ENCODE assay signal across 8 cellular contexts in the genomic region with DNA sequence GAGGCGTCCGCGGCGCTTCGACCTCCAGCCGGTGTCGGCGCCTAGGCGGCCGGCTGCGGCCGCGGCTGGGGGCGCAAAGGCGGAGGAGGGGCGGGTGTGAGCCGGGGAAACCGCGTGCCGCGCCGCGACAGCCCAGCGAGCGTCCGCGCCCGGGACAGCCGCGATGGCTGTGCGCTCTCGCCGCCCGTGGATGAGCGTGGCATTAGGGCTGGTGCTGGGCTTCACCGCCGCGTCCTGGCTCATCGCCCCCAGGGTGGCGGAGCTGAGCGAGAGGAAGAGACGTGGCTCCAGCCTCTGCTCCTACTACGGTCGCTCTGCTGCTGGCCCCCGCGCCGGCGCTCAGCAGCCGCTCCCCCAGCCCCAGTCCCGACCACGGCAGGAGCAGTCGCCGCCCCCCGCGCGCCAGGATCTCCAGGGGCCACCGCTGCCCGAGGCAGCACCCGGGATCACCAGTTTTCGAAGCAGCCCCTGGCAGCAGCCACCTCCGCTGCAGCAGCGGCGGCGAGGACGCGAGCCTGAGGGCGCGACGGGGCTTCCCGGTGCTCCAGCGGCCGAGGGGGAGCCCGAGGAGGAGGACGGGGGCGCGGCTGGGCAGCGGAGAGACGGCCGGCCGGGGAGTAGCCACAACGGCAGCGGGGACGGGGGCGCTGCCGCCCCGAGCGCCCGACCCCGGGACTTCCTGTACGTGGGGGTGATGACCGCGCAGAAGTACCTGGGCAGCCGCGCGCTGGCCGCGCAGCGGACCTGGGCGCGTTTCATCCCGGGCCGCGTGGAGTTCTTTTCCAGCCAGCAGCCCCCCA. TPM values are rescaled to one million over a fixed set of nuclear protein-coding genes. Genes with fewer than 3 reads are reported as not detected.
DNase-seq lines count a peak whose midpoint lies in the region; ATAC-seq, FAIRE-seq and TF ChIP-seq lines count a peak whose summit lies in the region.

No MANE protein-coding gene starts in this region.

- ATAC-seq in GM19397 (IDR thresholded peaks at IDR 0.05; ENCODE audit: unreplicated experiment) (peak; percentile 14), HG03457 (IDR thresholded peaks at IDR 0.05; ENCODE audit: unreplicated experiment) (peak; percentile 35)

- H3K4me3 ChIP-seq in BE2C (ENCODE audit: low read depth, low read length) = peak overlapping the region; percentile 48
- peak overlapping the region; percentile 84 for H3K4me3 ChIP-seq in iPS-20b (ENCODE audit: low read length)
- peak overlapping the region; percentile 46 to 69 for H3K4me3 ChIP-seq in small intestine (ENCODE audit: low read depth in 1 of 2, low read length in 2 of 2)

- H3K4me1 ChIP-seq in BE2C (no peaks in the 10 kb centered on the region), iPS-20b (ENCODE audit: insufficient read depth, low read length) (no peaks in the 10 kb centered on the region; the same call in 1 of the 2 replicates), small intestine (ENCODE audit: control insufficient read depth in 2 of 2, insufficient read depth in 1 of 2, low read depth in 1 of 2, low read length in 1 of 2) (peaks cover 0 to 1% of the 10 kb centered on the region in 2 donors)

- no peak overlapping the region for H3K9ac ChIP-seq in iPS-20b (ENCODE audit: low read depth, low read length)

- peak; percentile 19 for DNase-seq in BE2C
- peak; percentile 69 for DNase-seq in astrocyte of the hippocampus (ENCODE audit: low read depth, low spot score)
- DNase-seq in small intestine = no peak
- no peak for DNase-seq in NCI-H2227 (lab: John Stamatoyannopoulos, UW; ENCODE audit: unreplicated experiment)
- no peak for DNase-seq in SKM-1 treated with dmso at 0.1 percent for 144 hours (lab: John Stamatoyannopoulos, UW; ENCODE audit: unreplicated experiment)

- H3K27me3 ChIP-seq in BE2C = peaks cover 87% of the 10 kb centered on the region
- peaks cover 60% of the 10 kb centered on the region for H3K27me3 ChIP-seq in iPS-20b (ENCODE audit: insufficient read depth, low read length)
- peaks cover 8 to 11% of the 10 kb centered on the region in 2 donors for H3K27me3 ChIP-seq in small intestine (ENCODE audit: control insufficient read depth in 2 of 2, insufficient read depth in 2 of 2, low read length in 2 of 2)

- FAIRE-seq in small intestine (lab: Jason Lieb, UNC) = no peak

- WGBS in small intestine, 3 donors = 0 to 1% (median 1%) methylated on average over 62 to 103 of the region's 103 CpGs

- TF ChIP-seq CTCF in BE2C (IDR thresholded peaks at IDR 0.05; ENCODE audit: low read depth, low read length) = no peak

- H3K36me3 ChIP-seq in BE2C (no peaks in the 10 kb centered on the region), iPS-20b (ENCODE audit: insufficient read depth, low read depth, low read length) (no peaks in the 10 kb centered on the region), small intestine (ENCODE audit: control insufficient read depth in 2 of 2, insufficient read depth in 2 of 2, low read length in 2 of 2) (no peaks in the 10 kb centered on the region)

- H3K27ac ChIP-seq in iPS-20b (ENCODE audit: low read length) (no peak overlapping the region), small intestine (ENCODE audit: low read depth in 1 of 2, low read length in 1 of 2) (peak overlapping the region; percentile 32 to 72)

- H3K9me3 ChIP-seq in BE2C (no peaks in the 10 kb centered on the region), iPS-20b (ENCODE audit: insufficient read depth, low read depth, low read length) (no peaks in the 10 kb centered on the region), small intestine (ENCODE audit: control insufficient read depth, low read depth) (no peaks in the 10 kb centered on the region)

RNA-seq across cellular contexts. Expression of gene CHSY3, which starts 0.6 kb away (rescaled TPM):
- polyA plus RNA-seq in BE2C (2012; ENCODE audit: insufficient read depth, insufficient read length, low read depth) = not detected
- polyA plus RNA-seq in small intestine = under 1 TPM in 1 of 3 donors, not detected in 2; 0.33 TPM

Comparison
In these comparisons a context has a peak if more than half of its experiments do, and no peak if none do; other contexts are left out.
1. DNase-seq: peak in BE2C (single experiment) and astrocyte of the hippocampus (single experiment); none in small intestine (single experiment), NCI-H2227 (single experiment) and SKM-1 treated with dmso at 0.1 percent for 144 hours (single experiment).
2. Peak in every context shown above with its lines, with median percentiles within 50 percentile points of each other: H3K4me3 ChIP-seq.